In genomic region chr20:49573900-49574416, GRCh38 we compare ENCODE assay signal across 15 cellular contexts. TPM values are rescaled to one million over a fixed set of nuclear protein-coding genes. Genes with fewer than 3 reads are reported as not detected.
A peak's percentile ranks its signal among the peaks of the same experiment; 100 is the strongest.
DNase-seq lines count a peak whose midpoint lies in the region; ATAC-seq and TF ChIP-seq lines count a peak whose summit lies in the region.
"Had no signal": no experiment of that assay in that cellular context is flagged by ENCODE, and none has a peak within 500 bp of the region (broad histone marks: within the 10 kb centered on the region; RNA-seq: fewer than 3 reads in every experiment).

No MANE protein-coding gene starts in this region.

- peak overlapping the region in 7 of 11 experiments; percentile 51 to 62 (median 56); a peak in 8 of 22 replicates for H3K9ac ChIP-seq in BLaER1 treated with 17β-estradiol and CSF1 and Interleukin-3, amounts not matched to agents 10 nM and 100 nM

- TF ChIP-seq CTCF in esophagus squamous epithelium (IDR thresholded peaks at IDR 0.05) (no peak), ovary (IDR thresholded peaks at IDR 0.05) (no peak)

- no peaks in the 10 kb centered on the region for H4K20me1 ChIP-seq in BLaER1 treated with 17β-estradiol and CSF1 and Interleukin-3, amounts not matched to agents 10 nM and 100 nM

- no peak overlapping the region; a peak in 1 of 20 replicates for H3K4me3 ChIP-seq in BLaER1 treated with 17β-estradiol and CSF1 and Interleukin-3, amounts not matched to agents 10 nM and 100 nM
- H3K4me3 ChIP-seq in esophagus squamous epithelium (no peak overlapping the region), ovary (no peak overlapping the region)

- H3K4me1 ChIP-seq in BLaER1 treated with 17β-estradiol and CSF1 and Interleukin-3, amounts not matched to agents 10 nM and 100 nM, result peaks cover 25 to 99% (median 91%) of the 10 kb centered on the region in 10 experiments
- H3K4me1 ChIP-seq in esophagus squamous epithelium, result peaks cover 0 to 21% (median 11%) of the 10 kb centered on the region in 3 donors
- peaks cover 17% of the 10 kb centered on the region for H3K4me1 ChIP-seq in ovary (ENCODE audit: insufficient read depth)

- intact Hi-C loops in esophagus squamous epithelium (cut with DNase I) (no loop called here), ovary (cut with DNase I) (no loop called here)

- H3K36me3 ChIP-seq in BLaER1 treated with 17β-estradiol and CSF1 and Interleukin-3, amounts not matched to agents 10 nM and 100 nM, result no peaks in the 10 kb centered on the region
- H3K36me3 ChIP-seq in esophagus squamous epithelium, result no peaks in the 10 kb centered on the region
- H3K36me3 ChIP-seq in ovary, result no peaks in the 10 kb centered on the region

- ATAC-seq in HG03025 (IDR thresholded peaks at IDR 0.05; ENCODE audit: low FRiP score, unreplicated experiment) (no peak), GM19023 (IDR thresholded peaks at IDR 0.05; ENCODE audit: unreplicated experiment) (no peak)

- H3K27me3 ChIP-seq in BLaER1 treated with 17β-estradiol and CSF1 and Interleukin-3, amounts not matched to agents 10 nM and 100 nM, result peaks cover 0 to 22% (median 0%) of the 10 kb centered on the region in 11 experiments; a peak in 6 of 22 replicates
- H3K27me3 ChIP-seq in esophagus squamous epithelium, result peaks cover 0 to 32% (median 0%) of the 10 kb centered on the region in 4 donors
- no peaks in the 10 kb centered on the region for H3K27me3 ChIP-seq in ovary

- H3K4me2 ChIP-seq in BLaER1 treated with 17β-estradiol and CSF1 and Interleukin-3, amounts not matched to agents 10 nM and 100 nM, result peak overlapping the region; percentile 49 to 93 (median 83); a peak in 21 of 22 replicates

- peak overlapping the region in 8 of 11 experiments; percentile 50 to 76 (median 70); a peak in 16 of 22 replicates for H3K27ac ChIP-seq in BLaER1 treated with 17β-estradiol and CSF1 and Interleukin-3, amounts not matched to agents 10 nM and 100 nM
- peak overlapping the region in 3 of 4 donors; percentile 65 to 75 (median 69) for H3K27ac ChIP-seq in esophagus squamous epithelium
- H3K27ac ChIP-seq in ovary, result peak overlapping the region in 1 of 2 donors; percentile 45
- H3K27ac ChIP-seq: epithelial cell of prostate had no signal

- WGBS in esophagus squamous epithelium, 2 donors, result 82 to 85% methylated on average over 7 to 8 of the region's 8 CpGs
- 69 to 77% (median 73%) methylated on average over 8 of the region's 8 CpGs for WGBS in ovary, 3 donors

- DNase-seq in M059J (ENCODE audit: low read depth) (peak; percentile 60), esophagus squamous epithelium (lab: John Stamatoyannopoulos, UW) (no peak), ovary (peak in 3 of 5 donors; percentile 11 to 31 (median 16))
- DNase-seq in stimulated activated CD4-positive, alpha-beta T cell treated with anti-CD3 and anti-CD28 coated beads, Interleukin-15, amount 100 ng/mL, for 24 hours, result no peak
- DNase-seq: COR-L47; mesendoderm; NCI-H1417 treated with DMSO at 0.1 percent for 48 hours; stimulated activated CD4-positive, alpha-beta T cell treated with anti-CD3 and anti-CD28 coated beads, Interleukin-2, amount 100 ng/mL, for 24 hours; stimulated activated naive CD4-positive, alpha-beta T cell had no signal

- H3K9me3 ChIP-seq in BLaER1 treated with 17β-estradiol and CSF1 and Interleukin-3, amounts not matched to agents 10 nM and 100 nM (replicated peaks in 1 of 11), result peaks cover 0 to 9% (median 7%) of the 10 kb centered on the region in 11 experiments; a peak in 14 of 22 replicates
- H3K9me3 ChIP-seq in esophagus squamous epithelium (no peaks in the 10 kb centered on the region), ovary (no peaks in the 10 kb centered on the region)

- no peak for TF ChIP-seq EP300 in ovary (IDR thresholded peaks at IDR 0.05)

- TF ChIP-seq POLR2A in esophagus squamous epithelium (IDR thresholded peaks at IDR 0.05), result no peak
- no peak for TF ChIP-seq POLR2A in ovary (IDR thresholded peaks at IDR 0.05)

RNA-seq across cellular contexts. Expression of gene PTGIS, which starts 6.0 kb away (rescaled TPM):
- total RNA-seq in M059J (2014; rRNA removed; shearing (Covaris generic)), result 0.02 and 0.07 TPM in 2 replicates
- 10 to 100 TPM in 2 of 4 donors, 1 to 10 TPM in 2; 1.6 to 34.1 (median 8.6) TPM for total RNA-seq in esophagus squamous epithelium
- 100 to 1,000 TPM in 5 of 7 donors, 10 to 100 TPM in 2; 38.3 to 221 (median 160) TPM for total RNA-seq in ovary
- 100 to 1,000 TPM in 1 of 2 donors, 10 to 100 TPM in 1; 42.4 to 130 TPM for polyA plus RNA-seq in ovary
- total RNA-seq: HT-29, NCI-H460 had no signal

Comparison
In these comparisons a context has a peak if more than half of its experiments do, and no peak if none do; other contexts are left out.
1. DNase-seq: peak in M059J (single experiment) and ovary (3 of 5); none in esophagus squamous epithelium (single experiment) and stimulated activated CD4-positive, alpha-beta T cell treated with anti-CD3 and anti-CD28 coated beads, Interleukin-15, amount 100 ng/mL, for 24 hours (single experiment).